1 cellular context compared by ENCODE assay signal in the genomic region with DNA sequence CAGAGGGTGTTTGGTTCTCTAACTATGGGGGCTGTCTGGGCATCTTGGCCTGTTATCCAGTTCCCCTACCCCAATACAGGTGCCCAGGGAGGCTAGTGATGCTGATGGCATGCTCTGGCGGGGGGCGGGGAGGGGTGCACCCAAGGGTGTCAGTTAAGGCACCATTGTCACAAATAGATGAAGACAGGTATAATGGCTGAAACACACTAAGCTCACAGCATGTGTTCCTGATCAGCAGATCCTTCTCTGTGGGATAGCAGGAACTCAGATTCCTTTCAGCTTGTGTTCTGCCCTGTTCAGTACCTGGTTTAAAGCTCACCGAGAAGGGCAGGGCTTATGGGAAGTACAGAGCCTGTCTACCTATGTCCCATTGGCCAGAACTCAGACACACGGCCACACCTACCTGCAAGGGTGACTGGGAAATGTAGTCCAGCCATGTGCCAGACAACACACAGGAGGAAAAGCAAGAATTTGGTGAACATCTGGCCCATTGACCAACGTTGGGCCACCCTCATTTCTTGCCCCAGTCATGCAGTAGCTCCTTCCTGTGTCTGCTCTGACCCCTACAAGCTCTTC.
TF ChIP-seq lines count a peak whose summit lies in the region.

No MANE protein-coding gene starts in this region.

TF ChIP-seq in HEK293, 187 proteins besides CTCF, POLR2A, EP300 and RAD21 (continued from another document):
- 0 out of 2 replicates have a peak, but pooled peaks have one; percentile 14 for TF ChIP-seq KLF1 (tag by site-specific recombination; IDR thresholded peaks at IDR 0.05)
- TF ChIP-seq, protein P1, sequence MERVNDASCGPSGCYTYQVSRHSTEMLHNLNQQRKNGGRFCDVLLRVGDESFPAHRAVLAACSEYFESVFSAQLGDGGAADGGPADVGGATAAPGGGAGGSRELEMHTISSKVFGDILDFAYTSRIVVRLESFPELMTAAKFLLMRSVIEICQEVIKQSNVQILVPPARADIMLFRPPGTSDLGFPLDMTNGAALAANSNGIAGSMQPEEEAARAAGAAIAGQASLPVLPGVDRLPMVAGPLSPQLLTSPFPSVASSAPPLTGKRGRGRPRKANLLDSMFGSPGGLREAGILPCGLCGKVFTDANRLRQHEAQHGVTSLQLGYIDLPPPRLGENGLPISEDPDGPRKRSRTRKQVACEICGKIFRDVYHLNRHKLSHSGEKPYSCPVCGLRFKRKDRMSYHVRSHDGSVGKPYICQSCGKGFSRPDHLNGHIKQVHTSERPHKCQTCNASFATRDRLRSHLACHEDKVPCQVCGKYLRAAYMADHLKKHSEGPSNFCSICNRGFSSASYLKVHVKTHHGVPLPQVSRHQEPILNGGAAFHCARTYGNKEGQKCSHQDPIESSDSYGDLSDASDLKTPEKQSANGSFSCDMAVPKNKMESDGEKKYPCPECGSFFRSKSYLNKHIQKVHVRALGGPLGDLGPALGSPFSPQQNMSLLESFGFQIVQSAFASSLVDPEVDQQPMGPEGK (tag by site-specific recombination; IDR thresholded peaks at IDR 0.05): no peak
- TF ChIP-seq ZNF76 (tag by site-specific recombination; IDR thresholded peaks at IDR 0.05; ENCODE audit: borderline replicate concordance, low read depth): peak; percentile 87
- TF ChIP-seq IKZF3 (tag by site-specific recombination; IDR thresholded peaks at IDR 0.05): no peak
- TF ChIP-seq, protein P2, sequence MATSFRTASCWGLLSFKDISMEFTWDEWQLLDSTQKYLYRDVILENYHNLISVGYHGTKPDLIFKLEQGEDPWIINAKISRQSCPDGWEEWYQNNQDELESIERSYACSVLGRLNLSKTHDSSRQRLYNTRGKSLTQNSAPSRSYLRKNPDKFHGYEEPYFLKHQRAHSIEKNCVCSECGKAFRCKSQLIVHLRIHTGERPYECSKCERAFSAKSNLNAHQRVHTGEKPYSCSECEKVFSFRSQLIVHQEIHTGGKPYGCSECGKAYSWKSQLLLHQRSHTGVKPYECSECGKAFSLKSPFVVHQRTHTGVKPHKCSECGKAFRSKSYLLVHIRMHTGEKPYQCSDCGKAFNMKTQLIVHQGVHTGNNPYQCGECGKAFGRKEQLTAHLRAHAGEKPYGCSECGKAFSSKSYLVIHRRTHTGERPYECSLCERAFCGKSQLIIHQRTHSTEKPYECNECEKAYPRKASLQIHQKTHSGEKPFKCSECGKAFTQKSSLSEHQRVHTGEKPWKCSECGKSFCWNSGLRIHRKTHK (tag by site-specific recombination; IDR thresholded peaks at IDR 0.05): no peak
- TF ChIP-seq ZNF423 (tag by site-specific recombination; IDR thresholded peaks at IDR 0.05): 0 out of 2 replicates have a peak, but pooled peaks have one; percentile 36
- TF ChIP-seq ZNF600 (tag by site-specific recombination; IDR thresholded peaks at IDR 0.05): peak; percentile 53; the same call in 1 of the 2 replicates
- no peak for TF ChIP-seq GLIS2 (tag by site-specific recombination; IDR thresholded peaks at IDR 0.05)
- no peak for TF ChIP-seq ZNF266 (tag by site-specific recombination; IDR thresholded peaks at IDR 0.05; ENCODE audit: low read depth)
- TF ChIP-seq SP3 (tag by site-specific recombination; IDR thresholded peaks at IDR 0.05): peak; percentile 77
- TF ChIP-seq KLF10 (tag by site-specific recombination; IDR thresholded peaks at IDR 0.05): peak; percentile 81
